Comparison of ENCODE assay signal across 31 cellular contexts in the genomic region with DNA sequence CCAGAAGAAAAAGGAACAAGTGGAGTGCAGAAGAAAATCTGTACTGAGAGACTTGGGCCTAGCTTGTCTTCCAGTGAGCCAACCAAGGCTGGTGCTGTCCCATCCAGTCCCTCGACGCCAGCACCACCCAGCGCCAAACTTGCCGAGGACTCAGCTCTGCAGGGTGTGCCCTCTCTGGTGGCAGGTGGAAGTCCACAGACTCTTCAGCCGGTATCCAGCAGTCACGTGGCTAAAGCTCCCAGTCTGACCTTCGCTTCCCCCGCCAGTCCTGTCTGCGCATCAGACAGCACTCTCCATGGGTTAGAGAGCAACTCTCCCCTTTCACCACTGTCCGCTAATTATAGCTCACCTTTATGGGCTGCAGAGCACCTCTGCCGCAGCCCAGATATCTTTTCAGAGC. TPM values are rescaled to one million over a fixed set of nuclear protein-coding genes. Genes with fewer than 3 reads are reported as not detected.
A peak's percentile ranks its signal among the peaks of the same experiment; 100 is the strongest.
DNase-seq lines count a peak whose midpoint lies in the region; ATAC-seq and TF ChIP-seq lines count a peak whose summit lies in the region.
"Had no signal": no experiment of that assay in that cellular context is flagged by ENCODE, and none has a peak within 500 bp of the region (broad histone marks: within the 10 kb centered on the region; RNA-seq: fewer than 3 reads in every experiment).

No MANE protein-coding gene starts in this region.

- H3K4me3 Mint-ChIP-seq in type B pancreatic cell = no peak overlapping the region
- H3K4me3 Mint-ChIP-seq: activated CD8-positive, alpha-beta memory T cell treated with anti-CD3 and anti-CD28 coated beads, Interleukin-2, amount 10 ng/mL, durations not matched to agents 7 days and 5 days; CD4-positive, CD25-positive, alpha-beta regulatory T cell; nephron had no signal

- no peaks in the 10 kb centered on the region for H3K27me3 Mint-ChIP-seq in type B pancreatic cell
- H3K27me3 Mint-ChIP-seq: activated CD8-positive, alpha-beta memory T cell treated with anti-CD3 and anti-CD28 coated beads, Interleukin-2, amount 10 ng/mL, durations not matched to agents 7 days and 5 days; CD4-positive, CD25-positive, alpha-beta regulatory T cell had no signal

- no peak for TF ChIP-seq CTCF in type B pancreatic cell (conservative IDR thresholded peaks at IDR 0.05)

- DNase-seq in NCI-H2227 (lab: John Stamatoyannopoulos, UW; ENCODE audit: unreplicated experiment) = peak; percentile 45
- no peak for DNase-seq in NCI-H2227 treated with DMSO at 0.1 percent for 48 hours (lab: John Stamatoyannopoulos, UW)
- DNase-seq in Right ventricle myocardium superior = peak; percentile 74
- DNase-seq in left colon = no peak
- DNase-seq in type B pancreatic cell (ENCODE audit: extremely low spot score, unreplicated experiment) = no peak
- DNase-seq in sciatic nerve (ENCODE audit: low spot score) = no peak
- DNase-seq in stimulated activated CD8-positive, alpha-beta memory T cell treated with anti-CD3 and anti-CD28 coated beads, Interleukin-4, amount 100 ng/mL, for 48 hours = no peak
- DNase-seq: activated CD8-positive, alpha-beta memory T cell treated with anti-CD3 and anti-CD28 coated beads, Interleukin-2, amount 10 ng/mL, durations not matched to agents 7 days and 5 days; activated naive CD4-positive, alpha-beta T cell; activated T-cell treated with anti-CD3 and anti-CD28 coated beads, Interleukin-2, amount 50 U/mL, for 48 hours; CD4-positive, CD25-positive, alpha-beta regulatory T cell; effector CD8-positive, alpha-beta T cell; erythroblast; foreskin keratinocyte; GOT3; hippocampal formation; Kasumi-1; lower lobe of right lung; NCI-H146; NCI-H510A treated with DMSO at 0.1 percent for 48 hours; stimulated activated CD4-positive, alpha-beta T cell treated with anti-CD3 and anti-CD28 coated beads, Interleukin-12 subunit alpha, Interleukin-12 subunit beta, amount 100 ng/mL, for 4 hours; stimulated activated CD4-positive, alpha-beta T cell treated with anti-CD3 and anti-CD28 coated beads, Interleukin-4, amount 100 ng/mL, for 4 hours; stimulated activated naive CD4-positive, alpha-beta T cell; T-helper 9 cell; WERI-Rb-1 had no signal

- H3K27ac Mint-ChIP-seq in type B pancreatic cell = peak overlapping the region; percentile 56
- H3K27ac Mint-ChIP-seq: activated CD8-positive, alpha-beta memory T cell treated with anti-CD3 and anti-CD28 coated beads, Interleukin-2, amount 10 ng/mL, durations not matched to agents 7 days and 5 days; nephron had no signal

- peaks cover 22% of the 10 kb centered on the region for H3K4me1 Mint-ChIP-seq in type B pancreatic cell (ENCODE audit: unreplicated experiment)
- H3K4me1 Mint-ChIP-seq: activated CD8-positive, alpha-beta memory T cell treated with anti-CD3 and anti-CD28 coated beads, Interleukin-2, amount 10 ng/mL, durations not matched to agents 7 days and 5 days had no signal

- no peaks in the 10 kb centered on the region for H3K9me3 Mint-ChIP-seq in type B pancreatic cell
- H3K9me3 Mint-ChIP-seq: CD4-positive, CD25-positive, alpha-beta regulatory T cell; nephron had no signal

- intact Hi-C loops in Right ventricle myocardium superior (cut with DNase I) (no loop called here), left colon (cut with DNase I, micrococcal nuclease) (no loop called here), sciatic nerve (cut with DNase I) (no loop called here)

- H3K36me3 Mint-ChIP-seq in type B pancreatic cell = peaks cover 28% of the 10 kb centered on the region

- peak; percentile 94 for ATAC-seq in Right ventricle myocardium superior (ENCODE audit: poor library complexity)
- peak; percentile 72 for ATAC-seq in left colon
- ATAC-seq in HG03520 (IDR thresholded peaks at IDR 0.05; ENCODE audit: unreplicated experiment) = no peak
- no peak for ATAC-seq in sciatic nerve
- ATAC-seq: activated CD8-positive, alpha-beta memory T cell treated with anti-CD3 and anti-CD28 coated beads, Interleukin-2, amount 10 ng/mL, durations not matched to agents 7 days and 5 days; foreskin keratinocyte; GM12878; HepG2 had no signal

RNA-seq across cellular contexts. Expression of a gene that starts 15.6 kb away (rescaled TPM):
- total RNA-seq in Right ventricle myocardium superior (64.1 TPM), left colon (10 to 100 TPM; 50.4 to 52.0 TPM), type B pancreatic cell (ENCODE audit: low replicate concordance) (27.2 and 34.0 TPM in 2 replicates), sciatic nerve (39.5 TPM)

RNA-seq across cellular contexts. Expression of a gene that starts 27.9 kb away (rescaled TPM):
- total RNA-seq in Right ventricle myocardium superior = not detected
- not detected for total RNA-seq in left colon
- total RNA-seq in type B pancreatic cell (ENCODE audit: low replicate concordance) = 0.24 TPM in 1 of 2 replicates, not detected in the other
- total RNA-seq in sciatic nerve = not detected
- total RNA-seq: activated CD8-positive, alpha-beta memory T cell treated with anti-CD3 and anti-CD28 coated beads, Interleukin-2, amount 10 ng/mL, durations not matched to agents 7 days and 5 days; CD4-positive, CD25-positive, alpha-beta regulatory T cell; Daoy; foreskin keratinocyte; GM12878; HepG2; lower lobe of right lung; thoracic aorta had no signal

Comparison
In these comparisons a context has a peak if more than half of its experiments do, and no peak if none do; other contexts are left out.
1. DNase-seq: peak in NCI-H2227 (single experiment) and Right ventricle myocardium superior (single experiment); none in NCI-H2227 treated with DMSO at 0.1 percent for 48 hours (single experiment), left colon (0 of 2), type B pancreatic cell (single experiment), sciatic nerve (single experiment) and stimulated activated CD8-positive, alpha-beta memory T cell treated with anti-CD3 and anti-CD28 coated beads, Interleukin-4, amount 100 ng/mL, for 48 hours (single experiment).
2. ATAC-seq: peak in Right ventricle myocardium superior (single experiment) and left colon (single experiment); none in HG03520 (single experiment) and sciatic nerve (single experiment).